In the genomic region with DNA sequence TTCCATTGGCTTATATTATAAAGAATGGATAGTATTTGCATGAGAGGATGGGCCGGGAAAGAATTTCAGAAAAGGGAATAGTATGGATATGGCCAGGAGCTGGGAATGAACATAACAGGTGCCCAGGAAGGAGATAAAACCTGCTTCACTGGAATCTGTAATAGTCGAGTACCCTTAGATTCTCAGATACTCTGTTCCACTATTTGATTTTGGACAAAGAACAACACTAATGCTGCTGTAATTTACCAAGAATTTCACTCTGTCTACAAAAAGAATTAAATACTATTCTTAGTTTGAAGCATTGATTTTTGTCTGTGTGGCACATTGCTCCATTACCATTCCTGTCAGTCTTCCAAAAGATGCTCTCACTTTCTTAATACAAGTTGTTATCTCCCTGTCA, we compare ENCODE assay signal across 29 cellular contexts.
"Had no signal": no experiment of that assay in that cellular context is flagged by ENCODE, and none has a peak within 500 bp of the region (broad histone marks: within the 10 kb centered on the region; RNA-seq: fewer than 3 reads in every experiment).

No MANE protein-coding gene starts in this region.

- H3K36me3 Mint-ChIP-seq: immature natural killer cell; naive B cell; stimulated activated naive B cell treated with anti-CD40 and anti-IgM and Interleukin-4, amounts not matched to agents 10 μg/mL and 1 μg/mL and 100 μg/mL, for 72 hours had no signal

- DNase-seq: heart left ventricle; hypothalamus; immature natural killer cell; kidney; left cardiac atrium; left ventricle myocardium superior; lower lobe of right lung; mammary epithelial cell; mesendoderm; naive B cell; natural killer cell; nephron progenitor cell; ovary; retina; right cardiac atrium; stimulated activated CD4-positive, alpha-beta T cell treated with anti-CD3 and anti-CD28 coated beads, Interleukin-12 subunit alpha, Interleukin-12 subunit beta, amount 100 ng/mL, for 4 hours; stimulated activated CD4-positive, alpha-beta T cell treated with anti-CD3 and anti-CD28 coated beads, Interleukin-15, amount 100 ng/mL, for 24 hours; stimulated activated CD4-positive, alpha-beta T cell treated with anti-CD3 and anti-CD28 coated beads, Interleukin-2, amount 100 ng/mL, for 24 hours; stimulated activated CD4-positive, alpha-beta T cell treated with anti-CD3 and anti-CD28 coated beads, Interleukin-4, amount 100 ng/mL, for 1 hour; stimulated activated naive B cell treated with anti-CD40 and anti-IgM and Interleukin-4, amounts not matched to agents 10 μg/mL and 1 μg/mL and 100 μg/mL, for 72 hours; stimulated activated naive CD8-positive, alpha-beta T cell treated with anti-CD3 and anti-CD28 coated beads, Interleukin-15, Interleukin-2, amounts not matched to agents 100 U/mL and 50 U/mL, for 24 hours; stomach; transverse colon; upper lobe of left lung had no signal

- H3K27ac Mint-ChIP-seq: immature natural killer cell; mesothelial cell of epicardium; naive B cell; natural killer cell; nephron progenitor cell; progenitor cell of endocrine pancreas; stimulated activated naive B cell treated with anti-CD40 and anti-IgM and Interleukin-4, amounts not matched to agents 10 μg/mL and 1 μg/mL and 100 μg/mL, for 72 hours had no signal

- H3K36me3 ChIP-seq: heart left ventricle, lower lobe of right lung, ovary, stomach, transverse colon, upper lobe of left lung had no signal

- H3K4me1 Mint-ChIP-seq: immature natural killer cell; mesothelial cell of epicardium; naive B cell; natural killer cell; nephron progenitor cell; stimulated activated naive B cell treated with anti-CD40 and anti-IgM and Interleukin-4, amounts not matched to agents 10 μg/mL and 1 μg/mL and 100 μg/mL, for 72 hours had no signal

- H3K27ac ChIP-seq: heart left ventricle, lower lobe of right lung, ovary, skin epidermis, stomach, transverse colon, upper lobe of left lung had no signal

- H3K4me3 Mint-ChIP-seq: immature natural killer cell; mesothelial cell of epicardium; naive B cell; natural killer cell; nephron progenitor cell; stimulated activated naive B cell treated with anti-CD40 and anti-IgM and Interleukin-4, amounts not matched to agents 10 μg/mL and 1 μg/mL and 100 μg/mL, for 72 hours had no signal

- H3K27me3 ChIP-seq: heart left ventricle, ovary, stomach, transverse colon, upper lobe of left lung had no signal

- H3K27me3 Mint-ChIP-seq: naive B cell; progenitor cell of endocrine pancreas; stimulated activated naive B cell treated with anti-CD40 and anti-IgM and Interleukin-4, amounts not matched to agents 10 μg/mL and 1 μg/mL and 100 μg/mL, for 72 hours had no signal

- ATAC-seq: heart left ventricle; left cardiac atrium; left lobe of liver; left ventricle myocardium superior; lower lobe of right lung; natural killer cell; right cardiac atrium; sciatic nerve; stimulated activated naive B cell treated with anti-CD40 and anti-IgM and Interleukin-4, amounts not matched to agents 10 μg/mL and 1 μg/mL and 100 μg/mL, for 72 hours; stimulated activated naive CD8-positive, alpha-beta T cell treated with anti-CD3 and anti-CD28 coated beads, Interleukin-15, Interleukin-2, amounts not matched to agents 100 U/mL and 50 U/mL, for 24 hours had no signal

- H3K4me1 ChIP-seq: heart left ventricle, lower lobe of right lung, stomach, transverse colon, upper lobe of left lung had no signal

- H3K9me3 ChIP-seq: heart left ventricle, lower lobe of right lung, ovary, stomach, transverse colon, upper lobe of left lung had no signal

- H3K4me3 ChIP-seq: heart left ventricle, lower lobe of right lung, ovary, skin epidermis, stomach, transverse colon, upper lobe of left lung had no signal
